1 cellular context compared by ENCODE assay signal in genomic region chr5:138975098-138975847, GRCh38.
TF ChIP-seq lines count a peak whose summit lies in the region.

No MANE protein-coding gene starts in this region.

TF ChIP-seq in liver, 16 proteins besides CTCF, POLR2A, EP300 and RAD21:
- TF ChIP-seq ZBTB33 (IDR thresholded peaks at IDR 0.05) (no peak), GABPA (IDR thresholded peaks at IDR 0.05 in 1 of 2, conservative IDR thresholded peaks at IDR 0.05 in 1 of 2) (no peak), RXRA (IDR thresholded peaks at IDR 0.05) (no peak), HNF4A (conservative IDR thresholded peaks at IDR 0.05) (no peak), REST (IDR thresholded peaks at IDR 0.05) (no peak), EGR1 (IDR thresholded peaks at IDR 0.05; ENCODE audit: low read depth in 2 of 2) (no peak), YY1 (IDR thresholded peaks at IDR 0.05) (peak; percentile 11)
